ENCODE assay signal across 14 cellular contexts in genomic region chr9:68500457-68501158, GRCh38. TPM values are rescaled to one million over a fixed set of nuclear protein-coding genes. Genes with fewer than 3 reads are reported as not detected.
DNase-seq lines count a peak whose midpoint lies in the region; ATAC-seq and TF ChIP-seq lines count a peak whose summit lies in the region.
"Had no signal": no experiment of that assay in that cellular context is flagged by ENCODE, and none has a peak within 500 bp of the region (broad histone marks: within the 10 kb centered on the region; RNA-seq: fewer than 3 reads in every experiment).

No MANE protein-coding gene starts in this region.

- TF ChIP-seq CTCF in heart right ventricle (IDR thresholded peaks at IDR 0.05) (no peak), glutamatergic neuron (IDR thresholded peaks at IDR 0.05; ENCODE audit: partially characterized antibody, unreplicated experiment) (no peak), OCI-LY7 (conservative IDR thresholded peaks at IDR 0.05; ENCODE audit: low read length) (no peak)

- DNase-seq in EL (peak; percentile 76), RPMI7951 (ENCODE audit: low read depth) (peak; percentile 81), heart right ventricle (no peak), glutamatergic neuron (no peak), OCI-LY7 (ENCODE audit: low spot score) (no peak)
- DNase-seq in activated CD4-positive, alpha-beta memory T cell treated with anti-CD3 and anti-CD28 coated beads for 36 hours = no peak
- DNase-seq: activated CD8-positive, alpha-beta memory T cell treated with anti-CD3 and anti-CD28 coated beads, Interleukin-2, amount 10 ng/mL, durations not matched to agents 7 days and 5 days; cerebellar nuclear complex; NCI-H2081; posterior cingulate gyrus; stimulated activated CD8-positive, alpha-beta memory T cell treated with anti-CD3 and anti-CD28 coated beads, Interleukin-4, amount 100 ng/mL, for 48 hours had no signal

- POLR2A ChIA-PET in activated CD4-positive, alpha-beta memory T cell treated with anti-CD3 and anti-CD28 coated beads for 36 hours (lab: Charles Lee) = no interaction called here
- POLR2A ChIA-PET in OCI-LY7 (lab: Charles Lee) = interaction anchor here (1.5 kb wide), 1 partner anchor 9 kb away, joined by 3 read pairs; no protein-coding TSS in a partner anchor

- H3K79me2 ChIP-seq in OCI-LY7 (ENCODE audit: insufficient read depth, low read depth, low read length) = no peaks in the 10 kb centered on the region

- H3K4me3 ChIP-seq in heart right ventricle = no peak overlapping the region
- H3K4me3 ChIP-seq in rectal smooth muscle tissue (ENCODE audit: low read length) = no peak overlapping the region
- H3K4me3 ChIP-seq in OCI-LY7 (ENCODE audit: low read depth, low read length, poor library complexity, severe bottlenecking) = no peak overlapping the region

- no peak overlapping the region for H2AFZ ChIP-seq in OCI-LY7 (ENCODE audit: low read length)

- H3K27ac Mint-ChIP-seq in glutamatergic neuron (ENCODE audit: unreplicated experiment) = no peak overlapping the region
- H3K27ac Mint-ChIP-seq in activated CD4-positive, alpha-beta memory T cell treated with anti-CD3 and anti-CD28 coated beads for 36 hours = no peak overlapping the region
- H3K27ac Mint-ChIP-seq: activated CD8-positive, alpha-beta memory T cell treated with anti-CD3 and anti-CD28 coated beads, Interleukin-2, amount 10 ng/mL, durations not matched to agents 7 days and 5 days had no signal

- peaks cover 6% of the 10 kb centered on the region for H3K27me3 Mint-ChIP-seq in glutamatergic neuron (ENCODE audit: unreplicated experiment)
- peaks cover 5% of the 10 kb centered on the region for H3K27me3 Mint-ChIP-seq in activated CD4-positive, alpha-beta memory T cell treated with anti-CD3 and anti-CD28 coated beads for 36 hours

- H3K9me3 Mint-ChIP-seq in glutamatergic neuron (ENCODE audit: unreplicated experiment) = peaks cover 2% of the 10 kb centered on the region
- H3K9me3 Mint-ChIP-seq in activated CD4-positive, alpha-beta memory T cell treated with anti-CD3 and anti-CD28 coated beads for 36 hours = no peaks in the 10 kb centered on the region

- H3K27me3 ChIP-seq in heart right ventricle (no peaks in the 10 kb centered on the region), rectal smooth muscle tissue (ENCODE audit: control insufficient read depth, insufficient read depth, low read length) (no peaks in the 10 kb centered on the region)

- H3K4me1 ChIP-seq in heart right ventricle = peaks cover 6 to 86% (median 58%) of the 10 kb centered on the region in 9 donors
- H3K4me1 ChIP-seq in rectal smooth muscle tissue (ENCODE audit: control insufficient read depth, insufficient read depth, low read length) = peaks cover 23% of the 10 kb centered on the region
- H3K4me1 ChIP-seq in OCI-LY7 (ENCODE audit: insufficient read depth, low read length, poor library complexity, severe bottlenecking) = no peaks in the 10 kb centered on the region

- 43 to 53% methylated on average over 7 of the region's 7 CpGs for WGBS in heart right ventricle, 2 donors

- H3K4me2 ChIP-seq in OCI-LY7 (ENCODE audit: low read length) = no peak overlapping the region

- no peaks in the 10 kb centered on the region for H3K4me1 Mint-ChIP-seq in glutamatergic neuron (ENCODE audit: low read depth, unreplicated experiment)
- H3K4me1 Mint-ChIP-seq in activated CD4-positive, alpha-beta memory T cell treated with anti-CD3 and anti-CD28 coated beads for 36 hours (ENCODE audit: low read depth) = no peaks in the 10 kb centered on the region

- H3K27ac ChIP-seq in heart right ventricle (peak overlapping the region; percentile 50 to 89 (median 78)), rectal smooth muscle tissue (ENCODE audit: low read depth, low read length) (peak overlapping the region; percentile 66), OCI-LY7 (ENCODE audit: low read depth, low read length, poor library complexity, severe bottlenecking) (no peak overlapping the region)

- no peaks in the 10 kb centered on the region for H4K20me1 ChIP-seq in OCI-LY7 (ENCODE audit: insufficient read depth, low read length)

- no peaks in the 10 kb centered on the region for H3K9me2 ChIP-seq in OCI-LY7 (ENCODE audit: insufficient read depth, low read length)

- no peaks in the 10 kb centered on the region for H3K36me3 Mint-ChIP-seq in glutamatergic neuron (ENCODE audit: unreplicated experiment)
- no peaks in the 10 kb centered on the region for H3K36me3 Mint-ChIP-seq in activated CD4-positive, alpha-beta memory T cell treated with anti-CD3 and anti-CD28 coated beads for 36 hours
- H3K36me3 Mint-ChIP-seq: activated CD8-positive, alpha-beta memory T cell treated with anti-CD3 and anti-CD28 coated beads, Interleukin-2, amount 10 ng/mL, durations not matched to agents 7 days and 5 days had no signal

- peak; percentile 75 to 90 (median 82) for ATAC-seq in heart right ventricle
- ATAC-seq in GM19463 (IDR thresholded peaks at IDR 0.05; ENCODE audit: unreplicated experiment) = no peak
- ATAC-seq: activated CD8-positive, alpha-beta memory T cell treated with anti-CD3 and anti-CD28 coated beads, Interleukin-2, amount 10 ng/mL, durations not matched to agents 7 days and 5 days had no signal

- H3K4me3 Mint-ChIP-seq in glutamatergic neuron (ENCODE audit: unreplicated experiment) = no peak overlapping the region
- no peak overlapping the region for H3K4me3 Mint-ChIP-seq in activated CD4-positive, alpha-beta memory T cell treated with anti-CD3 and anti-CD28 coated beads for 36 hours
- H3K4me3 Mint-ChIP-seq: activated CD8-positive, alpha-beta memory T cell treated with anti-CD3 and anti-CD28 coated beads, Interleukin-2, amount 10 ng/mL, durations not matched to agents 7 days and 5 days had no signal

- H3K9ac ChIP-seq in rectal smooth muscle tissue (ENCODE audit: low read length) = no peak overlapping the region

- CTCF ChIA-PET in activated CD4-positive, alpha-beta memory T cell treated with anti-CD3 and anti-CD28 coated beads for 36 hours (lab: Charles Lee) = no interaction called here
- CTCF ChIA-PET in OCI-LY7 (lab: Charles Lee; ENCODE audit: unreplicated experiment) = no interaction called here

- H3K36me3 ChIP-seq in heart right ventricle (peaks cover 0 to 68% (median 6%) of the 10 kb centered on the region in 9 donors), rectal smooth muscle tissue (ENCODE audit: control insufficient read depth, insufficient read depth, low read length) (peaks cover 2% of the 10 kb centered on the region), OCI-LY7 (ENCODE audit: insufficient read depth, low read length) (no peaks in the 10 kb centered on the region)

- BruUV-seq in OCI-LY7 (replicated peaks; lab: Mats Ljungman, UMichigan) = no TSS peak

- H3K9me3 ChIP-seq in heart right ventricle (no peaks in the 10 kb centered on the region), OCI-LY7 (ENCODE audit: low read length) (no peaks in the 10 kb centered on the region)

- intact Hi-C loops in heart right ventricle (cut with DNase I) (loop anchor here in 4 of 10 donors (5.0 to 10.0 kb wide), 3 partner anchors 38 to 146 kb away; partner anchors contain the start of gene PGM5 (in 3 of the 4)), OCI-LY7 (cut with micrococcal nuclease; ENCODE audit: unreplicated experiment) (loop anchor here (10.0 kb wide), 1 partner anchor 46 kb away; no protein-coding TSS in a partner anchor)
- intact Hi-C loops in activated CD4-positive, alpha-beta memory T cell treated with anti-CD3 and anti-CD28 coated beads for 36 hours (cut with micrococcal nuclease) = no loop called here

RNA-seq across cellular contexts. Expression of gene TMEM252, which starts 40.1 kb away (rescaled TPM):
- total RNA-seq in RPMI7951 (2014; rRNA removed; shearing (Covaris generic)) = not detected in 2 replicates
- total RNA-seq in heart right ventricle (under 1 TPM in 1 of 10 donors, not detected in 9; 0.51 TPM), glutamatergic neuron (ENCODE audit: unreplicated experiment) (not detected), OCI-LY7 (2022) (not detected in 2 replicates)
- polyA plus RNA-seq in heart right ventricle = under 1 TPM in 1 of 2 donors, not detected in 1; 0.03 TPM
- total RNA-seq in activated CD4-positive, alpha-beta memory T cell treated with anti-CD3 and anti-CD28 coated beads for 36 hours = not detected
- not detected in 2 replicates for total RNA-seq in OCI-LY7 (2014; rRNA removed; shearing (Covaris generic))
- total RNA-seq: activated CD8-positive, alpha-beta memory T cell treated with anti-CD3 and anti-CD28 coated beads, Interleukin-2, amount 10 ng/mL, durations not matched to agents 7 days and 5 days; H1 had no signal
- polyA plus RNA-seq: H1 had no signal

Comparison
In these comparisons a context has a peak if more than half of its experiments do, and no peak if none do; other contexts are left out.
1. DNase-seq: peak in EL (single experiment) and RPMI7951 (single experiment); none in heart right ventricle (0 of 2), glutamatergic neuron (single experiment), activated CD4-positive, alpha-beta memory T cell treated with anti-CD3 and anti-CD28 coated beads for 36 hours (single experiment) and OCI-LY7 (single experiment).